In genomic region chr10:127453706-127454105, GRCh38 we compare ENCODE assay signal across 23 cellular contexts.
A peak's percentile ranks its signal among the peaks of the same experiment; 100 is the strongest.
DNase-seq lines count a peak whose midpoint lies in the region; ATAC-seq and TF ChIP-seq lines count a peak whose summit lies in the region.
"Had no signal": no experiment of that assay in that cellular context is flagged by ENCODE, and none has a peak within 500 bp of the region (broad histone marks: within the 10 kb centered on the region; RNA-seq: fewer than 3 reads in every experiment).

No MANE protein-coding gene starts in this region.

- no peaks in the 10 kb centered on the region for H3K27me3 Mint-ChIP-seq in WTC11 (ENCODE audit: low read depth)
- H3K27me3 Mint-ChIP-seq: B cell; CD4-positive, alpha-beta T cell had no signal

- TF ChIP-seq CTCF in WTC11 (IDR thresholded peaks at IDR 0.05) (no peak), left lung (IDR thresholded peaks at IDR 0.05) (no peak)

- H3K4me3 ChIP-seq in left lung, result no peak overlapping the region
- H3K4me3 ChIP-seq: A549; BLaER1 treated with 17β-estradiol and CSF1 and Interleukin-3, amounts not matched to agents 10 nM and 100 nM; GM12878 had no signal

- no peak overlapping the region for H3K27ac ChIP-seq in left lung
- H3K27ac ChIP-seq: 22Rv1; A549; BLaER1 treated with 17β-estradiol and CSF1 and Interleukin-3, amounts not matched to agents 10 nM and 100 nM; C4-2B had no signal

- no peak for TF ChIP-seq POLR2A in erythroblast (IDR thresholded peaks at IDR 0.05; ENCODE audit: low read length)

- H3K36me3 ChIP-seq in left lung, result peaks cover 0 to 10% of the 10 kb centered on the region in 2 donors
- H3K36me3 ChIP-seq: BLaER1 treated with 17β-estradiol and CSF1 and Interleukin-3, amounts not matched to agents 10 nM and 100 nM had no signal

- intact Hi-C loops in left lung (cut with DNase I), result no loop called here

- ATAC-seq in WTC11 (no peak), left lung (no peak)
- ATAC-seq: A549; CD8-positive, alpha-beta T cell; GM12878 had no signal

- no peaks in the 10 kb centered on the region for H3K27me3 ChIP-seq in left lung
- H3K27me3 ChIP-seq: BLaER1 treated with 17β-estradiol and CSF1 and Interleukin-3, amounts not matched to agents 10 nM and 100 nM had no signal

- no peak overlapping the region for H3K4me3 Mint-ChIP-seq in WTC11
- H3K4me3 Mint-ChIP-seq: B cell; CD4-positive, alpha-beta T cell; CD8-positive, alpha-beta T cell had no signal

- peaks cover 22% of the 10 kb centered on the region for H3K9me3 Mint-ChIP-seq in WTC11

- CTCF ChIA-PET in WTC11 (lab: Charles Lee), result no interaction called here

- no peak overlapping the region for H3K27ac Mint-ChIP-seq in WTC11
- H3K27ac Mint-ChIP-seq: B cell; CD4-positive, alpha-beta T cell; CD8-positive, alpha-beta T cell had no signal

- peak; percentile 31 for DNase-seq in NCI-H82 (lab: John Stamatoyannopoulos, UW)
- no peak for DNase-seq in NCI-H82 treated with DMSO at 0.1 percent for 48 hours (lab: John Stamatoyannopoulos, UW; ENCODE audit: unreplicated experiment)
- no peak for DNase-seq in WTC11 (ENCODE audit: low spot score)
- DNase-seq in erythroblast (lab: John Stamatoyannopoulos, UW), result no peak
- no peak for DNase-seq in left lung
- DNase-seq: AML-193; Caco-2; Calu3; CD4-positive, alpha-beta T cell; CD8-positive, alpha-beta T cell; DMS 273 treated with DMSO at 0.1 percent for 48 hours; DMS153; DMS53; DMS79; DND-41; EL; GDM1 had no signal

- H3K9me3 ChIP-seq in left lung, result peaks cover 0 to 1% of the 10 kb centered on the region in 2 donors
- H3K9me3 ChIP-seq: A549, Caco-2 had no signal

- POLR2A ChIA-PET in WTC11 (lab: Charles Lee), result no interaction called here

- no peaks in the 10 kb centered on the region for H3K4me1 ChIP-seq in left lung
- H3K4me1 ChIP-seq: A549, Caco-2 had no signal

- H3K36me3 Mint-ChIP-seq in WTC11, result peaks cover 12% of the 10 kb centered on the region; the same call in 1 of the 2 replicates
- H3K36me3 Mint-ChIP-seq: CD8-positive, alpha-beta T cell had no signal

- H3K4me1 Mint-ChIP-seq in WTC11, result peaks cover 8% of the 10 kb centered on the region
- H3K4me1 Mint-ChIP-seq: B cell had no signal

TF ChIP-seq in WTC11, 78 proteins besides CTCF, POLR2A, EP300 and RAD21:
- TF ChIP-seq GTF2I (CRISPR knock-in tag; conservative IDR thresholded peaks at IDR 0.05) (no peak), HMGA2 (CRISPR knock-in tag; IDR thresholded peaks at IDR 0.05) (peak; percentile 74; the same call in 1 of the 2 replicates)
